Comparison of ENCODE assay signal across 28 cellular contexts in genomic region chr1:184541537-184542152, GRCh38.
DNase-seq lines count a peak whose midpoint lies in the region; ATAC-seq, FAIRE-seq and TF ChIP-seq lines count a peak whose summit lies in the region.
"Had no signal": no experiment of that assay in that cellular context is flagged by ENCODE, and none has a peak within 500 bp of the region (broad histone marks: within the 10 kb centered on the region; RNA-seq: fewer than 3 reads in every experiment).

No MANE protein-coding gene starts in this region.

- no peak overlapping the region for H3K9ac ChIP-seq in H1 (replicated peaks in 1 of 4; ENCODE audit: extremely low read depth in 1 of 4, low read depth in 3 of 4, low read length in 3 of 4)
- H3K9ac ChIP-seq: BLaER1 treated with 17β-estradiol and CSF1 and Interleukin-3, amounts not matched to agents 10 nM and 100 nM had no signal

- H3K4me1 ChIP-seq in H1 (replicated peaks in 1 of 4; ENCODE audit: control insufficient read depth in 3 of 4, insufficient read depth in 4 of 4, low read length in 3 of 4) (no peaks in the 10 kb centered on the region), gastrocnemius medialis (peaks cover 8 to 13% of the 10 kb centered on the region in 2 donors)
- no peaks in the 10 kb centered on the region for H3K4me1 ChIP-seq in CD4-positive, alpha-beta memory T cell (ENCODE audit: insufficient read depth, low read length)
- H3K4me1 ChIP-seq: tibial artery had no signal

- no peaks in the 10 kb centered on the region for H4K20me1 ChIP-seq in H1 (replicated peaks in 1 of 2; ENCODE audit: control insufficient read depth in 1 of 2, insufficient read depth in 2 of 2, low read length in 2 of 2)

- no peak overlapping the region for H3K4me2 ChIP-seq in H1 (ENCODE audit: insufficient read depth in 1 of 2, low read depth in 2 of 2, low read length in 2 of 2)
- H3K4me2 ChIP-seq: BLaER1 treated with 17β-estradiol and CSF1 and Interleukin-3, amounts not matched to agents 10 nM and 100 nM had no signal

- H4K8ac ChIP-seq in H1 (ENCODE audit: extremely low read depth, insufficient read depth, low read length) = peak overlapping the region; percentile 6; the same call in 1 of the 2 replicates

- no peak overlapping the region for H3K56ac ChIP-seq in H1 (replicated peaks; ENCODE audit: insufficient read length, low read depth, low read length)

- no peak overlapping the region for H3K27ac Mint-ChIP-seq in CD4-positive, alpha-beta memory T cell
- H3K27ac Mint-ChIP-seq: activated naive CD4-positive, alpha-beta T cell treated with anti-CD3 and anti-CD28 coated beads, Interleukin-2, amount 50 U/mL, for 24 hours; brain had no signal

- in situ Hi-C loops in gastrocnemius medialis (cut with MboI; ENCODE audit: low sequenced_read_pairs in 4 of 4) = no loop called here

- ATAC-seq in gastrocnemius medialis = no peak

- no peak for TF ChIP-seq EP300 in H1 (IDR thresholded peaks at IDR 0.05; ENCODE audit: borderline replicate concordance in 1 of 2, low read depth in 2 of 2, low read length in 2 of 2)

- H3K18ac ChIP-seq in H1 (ENCODE audit: extremely low read depth, low read length) = no peak overlapping the region

- no peaks in the 10 kb centered on the region for H3K4me1 Mint-ChIP-seq in CD4-positive, alpha-beta memory T cell
- H3K4me1 Mint-ChIP-seq: activated naive CD4-positive, alpha-beta T cell treated with anti-CD3 and anti-CD28 coated beads, Interleukin-2, amount 50 U/mL, for 24 hours; brain; neural crest cell had no signal

- peaks cover 0 to 7% of the 10 kb centered on the region in 2 experiments; a peak in 1 of 4 replicates for H3K79me2 ChIP-seq in H1 (ENCODE audit: control insufficient read depth in 1 of 2, insufficient read depth in 2 of 2, low read length in 2 of 2)

- H3K9me3 Mint-ChIP-seq in CD4-positive, alpha-beta memory T cell = peaks cover 3 to 15% (median 9%) of the 10 kb centered on the region in 8 donors

- no peak overlapping the region for H2BK12ac ChIP-seq in H1 (ENCODE audit: low read depth, low read length)

- no peaks in the 10 kb centered on the region for H3K36me3 Mint-ChIP-seq in CD4-positive, alpha-beta memory T cell
- H3K36me3 Mint-ChIP-seq: activated naive CD4-positive, alpha-beta T cell treated with anti-CD3 and anti-CD28 coated beads, Interleukin-2, amount 50 U/mL, for 24 hours had no signal

- no peak overlapping the region for H3K4me3 ChIP-seq in H1 (ENCODE audit: extremely low read depth in 1 of 4, insufficient read depth in 2 of 4, low read depth in 3 of 4, low read length in 4 of 4)
- no peak overlapping the region for H3K4me3 ChIP-seq in gastrocnemius medialis
- no peak overlapping the region for H3K4me3 ChIP-seq in CD4-positive, alpha-beta memory T cell (ENCODE audit: low read length in 2 of 2)
- H3K4me3 ChIP-seq: BLaER1 treated with 17β-estradiol and CSF1 and Interleukin-3, amounts not matched to agents 10 nM and 100 nM; ovary; stomach; tibial artery had no signal

- H3K27ac ChIP-seq in H1 (ENCODE audit: low read depth, low read length) (no peak overlapping the region), gastrocnemius medialis (peak overlapping the region; percentile 15 to 39 (median 22))
- H3K27ac ChIP-seq in CD4-positive, alpha-beta memory T cell (ENCODE audit: low read depth, low read length) = no peak overlapping the region
- H3K27ac ChIP-seq: BLaER1 treated with 17β-estradiol and CSF1 and Interleukin-3, amounts not matched to agents 10 nM and 100 nM; ovary; stomach; tibial artery; VCaP had no signal

- CTCF ChIA-PET in HEK293T (lab: Yijun Ruan, JAX) (no interaction called here), H1 (lab: Charles Lee; ENCODE audit: partially characterized antibody) (interaction anchor here (1.0 to 1.3 kb wide), 2 partner anchors 114 to 123 kb away, joined by 3 to 4 read pairs; no protein-coding TSS in a partner anchor)
- CTCF ChIA-PET in CD4-positive, alpha-beta memory T cell (lab: Charles Lee; ENCODE audit: partially characterized antibody) = no interaction called here

- H3K27me3 Mint-ChIP-seq in CD4-positive, alpha-beta memory T cell = peaks cover 4 to 6% of the 10 kb centered on the region in 2 donors
- H3K27me3 Mint-ChIP-seq: brain had no signal

- no peak for TF ChIP-seq RAD21 in H1 (IDR thresholded peaks at IDR 0.05 in 1 of 2, conservative IDR thresholded peaks at IDR 0.05 in 1 of 2; ENCODE audit: low read depth in 2 of 2, low read length in 2 of 2)

- TF ChIP-seq POLR2A in H1 (IDR thresholded peaks at IDR 0.05; ENCODE audit: control extremely low read depth in 1 of 2, low read depth in 2 of 2, low read length in 2 of 2) (no peak), gastrocnemius medialis (IDR thresholded peaks at IDR 0.05) (no peak)

- POLR2A ChIA-PET in HEK293T (lab: Yijun Ruan, JAX) (no interaction called here), H1 (lab: Charles Lee; ENCODE audit: partially characterized antibody) (no interaction called here)
- POLR2A ChIA-PET in CD4-positive, alpha-beta memory T cell (lab: Charles Lee; ENCODE audit: partially characterized antibody) = no interaction called here

- 88% methylated on average over 9 of the region's 9 CpGs; no CpG with 5 or more reads in 1 of the 2 experiments for WGBS in H1 (ENCODE audit: extremely low coverage in 1 of 2, insufficient coverage in 1 of 2, insufficient read length in 1 of 2, insufficient replicate concordance in 2 of 2, low coverage in 1 of 2, low lambda C conversion rate in 2 of 2, missing lambda C conversion rate in 1 of 2), 2 experiments

- no peak overlapping the region for H3K4ac ChIP-seq in H1 (replicated peaks; ENCODE audit: insufficient read length, low read depth, low read length)

- H3K14ac ChIP-seq in H1 (ENCODE audit: insufficient read length) = no peak overlapping the region

- no peak for DNase-seq in HEK293T (ENCODE audit: extremely low spot score)
- DNase-seq in H1 (ENCODE audit: low read depth in 1 of 2, low spot score in 2 of 2) = no peak
- peak; percentile 73 for DNase-seq in islet precursor cell
- no peak for DNase-seq in gastrocnemius medialis
- no peak for DNase-seq in NCI-H2171 (lab: John Stamatoyannopoulos, UW)
- DNase-seq in SIG-M5 treated with dmso at 0.1 percent for 504 hours (lab: John Stamatoyannopoulos, UW; ENCODE audit: unreplicated experiment) = no peak
- DNase-seq in CD4-positive, alpha-beta memory T cell = no peak
- DNase-seq: activated CD4-positive, alpha-beta T cell treated with anti-CD3 and anti-CD28 coated beads for 48 hours; amniotic stem cell; HCEC 1CT; head of caudate nucleus; Karpas-422; kidney; NCI-H1417 treated with DMSO at 0.1 percent for 48 hours; NCI-H2081 treated with DMSO at 0.1 percent for 48 hours; NCI-H345; NCI-H69; ovary; SHP77; stimulated activated CD4-positive, alpha-beta T cell treated with anti-CD3 and anti-CD28 coated beads, Interleukin-4, amount 100 ng/mL, for 1 hour; stomach; T-helper 9 cell; tibial artery had no signal

- H3K23me2 ChIP-seq in H1 (ENCODE audit: low read depth, low read length) = no peaks in the 10 kb centered on the region

- H3K27me3 ChIP-seq in H1 (replicated peaks in 1 of 4; ENCODE audit: control insufficient read depth in 3 of 4, extremely low read depth in 1 of 4, insufficient read depth in 3 of 4, low read length in 3 of 4) = no peaks in the 10 kb centered on the region
- no peaks in the 10 kb centered on the region for H3K27me3 ChIP-seq in gastrocnemius medialis
- no peaks in the 10 kb centered on the region for H3K27me3 ChIP-seq in CD4-positive, alpha-beta memory T cell (ENCODE audit: insufficient read depth, low read length)
- H3K27me3 ChIP-seq: BLaER1 treated with 17β-estradiol and CSF1 and Interleukin-3, amounts not matched to agents 10 nM and 100 nM; ovary; stomach; tibial artery had no signal

- no peak for FAIRE-seq in H1 (lab: Jason Lieb, UNC)
- FAIRE-seq: kidney had no signal

- no peak overlapping the region for H2BK120ac ChIP-seq in H1 (replicated peaks; ENCODE audit: low read depth, low read length)

- H2AK5ac ChIP-seq in H1 (ENCODE audit: low read depth, low read length) = no peak overlapping the region

- H3K9me3 ChIP-seq in H1 (ENCODE audit: insufficient read depth in 2 of 2, low read depth in 1 of 2, low read length in 1 of 2) (peaks cover 0 to 4% of the 10 kb centered on the region in 2 experiments; a peak in 1 of 4 replicates), gastrocnemius medialis (no peaks in the 10 kb centered on the region)
- H3K9me3 ChIP-seq in CD4-positive, alpha-beta memory T cell (ENCODE audit: control insufficient read depth in 1 of 2, low read length in 2 of 2) = no peaks in the 10 kb centered on the region
- H3K9me3 ChIP-seq: ovary had no signal

- no peak overlapping the region for H4K5ac ChIP-seq in H1 (ENCODE audit: insufficient read length, low read depth, low read length)

- intact Hi-C loops in gastrocnemius medialis (cut with DNase I; ENCODE audit: low total_unique reads) = no loop called here
- intact Hi-C loops in CD4-positive, alpha-beta memory T cell (cut with micrococcal nuclease) = no loop called here

- H3K23ac ChIP-seq in H1 (ENCODE audit: insufficient read length) = no peak overlapping the region

- H2BK20ac ChIP-seq in H1 (ENCODE audit: low read length) = no peak overlapping the region

- no peaks in the 10 kb centered on the region for H3K79me1 ChIP-seq in H1 (ENCODE audit: low read depth, low read length)

- H3K4me3 Mint-ChIP-seq in CD4-positive, alpha-beta memory T cell = no peak overlapping the region
- H3K4me3 Mint-ChIP-seq: activated naive CD4-positive, alpha-beta T cell treated with anti-CD3 and anti-CD28 coated beads, Interleukin-2, amount 50 U/mL, for 24 hours; brain; neural crest cell had no signal

- no peak overlapping the region for H2AFZ ChIP-seq in H1 (ENCODE audit: low read length)

- H2BK15ac ChIP-seq in H1 (ENCODE audit: low read length) = no peak overlapping the region

- TF ChIP-seq CTCF in H1 (IDR thresholded peaks at IDR 0.05; ENCODE audit: control extremely low read depth in 1 of 3, insufficient read depth in 1 of 3, low read depth in 1 of 3, low read length in 3 of 3) (no peak), gastrocnemius medialis (IDR thresholded peaks at IDR 0.05 in 4 of 5, conservative IDR thresholded peaks at IDR 0.05 in 1 of 5) (no peak)

- H3K36me3 ChIP-seq in H1 (ENCODE audit: control insufficient read depth in 2 of 4, insufficient read depth in 4 of 4, low read length in 3 of 4) = peaks cover 0 to 4% (median 0%) of the 10 kb centered on the region in 4 experiments; a peak in 1 of 8 replicates
- H3K36me3 ChIP-seq in gastrocnemius medialis = peaks cover 0 to 19% of the 10 kb centered on the region in 2 donors
- no peaks in the 10 kb centered on the region for H3K36me3 ChIP-seq in CD4-positive, alpha-beta memory T cell (ENCODE audit: insufficient read depth, low read length)
- H3K36me3 ChIP-seq: ovary, stomach, tibial artery had no signal

- no peak overlapping the region for H2BK5ac ChIP-seq in H1 (ENCODE audit: low read depth, low read length)

- H4K91ac ChIP-seq in H1 (replicated peaks; ENCODE audit: insufficient read length, low read length) = no peak overlapping the region

TF ChIP-seq in H1, 55 proteins besides CTCF, POLR2A, EP300 and RAD21 (continues in another document):
- TF ChIP-seq MAFK (IDR thresholded peaks at IDR 0.05; ENCODE audit: low read depth, low read length) = no peak
- no peak for TF ChIP-seq BCL11A (IDR thresholded peaks at IDR 0.05; ENCODE audit: low read depth in 2 of 2, low read length in 2 of 2)
- TF ChIP-seq KDM1A (IDR thresholded peaks at IDR 0.05; ENCODE audit: borderline replicate concordance, low read length) = no peak
- TF ChIP-seq EZH2 (IDR thresholded peaks at IDR 0.05; ENCODE audit: low read depth, low read length, severe bottlenecking) = no peak
- TF ChIP-seq SRF (IDR thresholded peaks at IDR 0.05; ENCODE audit: low read depth, low read length) = no peak

Comparison
In these comparisons a context has a peak if more than half of its experiments do, and no peak if none do; other contexts are left out.
1. H3K27ac ChIP-seq: peak in gastrocnemius medialis (4 of 4); none in H1 (single experiment) and CD4-positive, alpha-beta memory T cell (single experiment).